22 cellular contexts compared by ENCODE assay signal in the genomic region with DNA sequence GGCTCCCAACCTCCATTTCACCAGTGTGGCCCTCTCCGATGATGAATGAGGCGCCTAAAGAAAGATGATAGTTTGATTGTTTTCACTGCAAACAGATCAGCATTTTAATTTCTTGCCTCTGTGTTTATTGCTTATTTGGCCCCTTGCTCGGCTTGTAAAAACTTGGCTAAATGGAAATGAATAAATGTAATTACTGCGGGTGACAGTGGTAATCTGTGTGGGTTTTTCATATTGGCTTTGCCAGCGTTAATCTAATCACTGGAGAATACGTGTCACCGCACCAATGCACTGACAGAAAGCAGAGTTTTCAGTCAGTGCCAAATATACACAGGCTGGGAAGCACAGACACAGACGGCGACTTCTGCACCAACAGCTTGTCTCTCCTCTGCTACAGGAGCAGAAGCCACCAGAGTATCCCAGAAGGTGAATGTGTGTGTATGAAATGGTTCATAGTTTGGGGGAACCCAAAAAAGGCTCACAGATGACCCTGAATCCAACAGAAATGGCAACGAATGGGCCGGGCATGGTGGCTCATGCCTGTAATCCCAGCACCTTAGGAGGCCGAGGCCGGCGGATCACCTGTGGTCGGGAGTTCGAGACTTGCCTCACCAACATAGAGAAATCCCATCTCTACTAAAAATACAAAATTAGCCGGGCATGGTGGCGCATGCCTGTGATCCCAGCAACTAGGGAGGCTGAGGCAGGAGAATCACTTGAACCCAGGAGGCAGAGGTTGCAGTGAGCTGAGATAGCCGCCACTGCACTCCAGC.
"Had no signal": no experiment of that assay in that cellular context is flagged by ENCODE, and none has a peak within 500 bp of the region (broad histone marks: within the 10 kb centered on the region; RNA-seq: fewer than 3 reads in every experiment).

No MANE protein-coding gene starts in this region.

- H3K27ac Mint-ChIP-seq: memory B cell; mesothelial cell of epicardium; natural killer cell; stimulated activated memory B cell treated with anti-CD40 and anti-IgM and Interleukin-4, amounts not matched to agents 10 μg/mL and 1 μg/mL and 100 μg/mL, for 72 hours had no signal

- H3K4me3 Mint-ChIP-seq: memory B cell; mesothelial cell of epicardium; natural killer cell; neural crest cell; stimulated activated memory B cell treated with anti-CD40 and anti-IgM and Interleukin-4, amounts not matched to agents 10 μg/mL and 1 μg/mL and 100 μg/mL, for 72 hours had no signal

- H3K4me1 Mint-ChIP-seq: mesothelial cell of epicardium; natural killer cell; stimulated activated memory B cell treated with anti-CD40 and anti-IgM and Interleukin-4, amounts not matched to agents 10 μg/mL and 1 μg/mL and 100 μg/mL, for 72 hours had no signal

- H3K36me3 ChIP-seq: esophagus muscularis mucosa, gastrocnemius medialis, lower lobe of right lung, spleen, stomach, thoracic aorta, transverse colon had no signal

- H3K9me3 ChIP-seq: esophagus muscularis mucosa, gastrocnemius medialis, lower lobe of right lung, spleen, stomach, thoracic aorta, transverse colon had no signal

- H3K4me3 ChIP-seq: esophagus muscularis mucosa, gastrocnemius medialis, hepatocyte, lower lobe of right lung, spleen, stomach, thoracic aorta, transverse colon had no signal

- H3K36me3 Mint-ChIP-seq: memory B cell; mesothelial cell of epicardium; natural killer cell; stimulated activated memory B cell treated with anti-CD40 and anti-IgM and Interleukin-4, amounts not matched to agents 10 μg/mL and 1 μg/mL and 100 μg/mL, for 72 hours had no signal

- DNase-seq: effector memory CD4-positive, alpha-beta T cell; gastrocnemius medialis; glutamatergic neuron; lower lobe of right lung; natural killer cell; posterior cingulate gyrus; spleen; stimulated activated CD4-positive, alpha-beta T cell treated with anti-CD3 and anti-CD28 coated beads, Interleukin-15, amount 100 ng/mL, for 24 hours; stimulated activated CD4-positive, alpha-beta T cell treated with anti-CD3 and anti-CD28 coated beads, Interleukin-1b, Interleukin-23, amount 100 ng/mL, for 48 hours; stimulated activated CD4-positive, alpha-beta T cell treated with anti-CD3 and anti-CD28 coated beads, Interleukin-4, amount 100 ng/mL, for 24 hours; stomach; substantia nigra; transverse colon had no signal

- H3K4me1 ChIP-seq: esophagus muscularis mucosa, gastrocnemius medialis, lower lobe of right lung, spleen, transverse colon had no signal

- H3K27me3 Mint-ChIP-seq: stimulated activated memory B cell treated with anti-CD40 and anti-IgM and Interleukin-4, amounts not matched to agents 10 μg/mL and 1 μg/mL and 100 μg/mL, for 72 hours had no signal

- H3K9me3 Mint-ChIP-seq: mesothelial cell of epicardium; neural crest cell; stimulated activated memory B cell treated with anti-CD40 and anti-IgM and Interleukin-4, amounts not matched to agents 10 μg/mL and 1 μg/mL and 100 μg/mL, for 72 hours had no signal

- ATAC-seq: gastrocnemius medialis; left lobe of liver; lower lobe of right lung; natural killer cell; sciatic nerve; stimulated activated memory B cell treated with anti-CD40 and anti-IgM and Interleukin-4, amounts not matched to agents 10 μg/mL and 1 μg/mL and 100 μg/mL, for 72 hours had no signal

- H3K27ac ChIP-seq: esophagus muscularis mucosa, gastrocnemius medialis, hepatocyte, lower lobe of right lung, spleen, stomach, thoracic aorta, transverse colon had no signal
